Comparison of ENCODE assay signal across 8 cellular contexts in the genomic region with DNA sequence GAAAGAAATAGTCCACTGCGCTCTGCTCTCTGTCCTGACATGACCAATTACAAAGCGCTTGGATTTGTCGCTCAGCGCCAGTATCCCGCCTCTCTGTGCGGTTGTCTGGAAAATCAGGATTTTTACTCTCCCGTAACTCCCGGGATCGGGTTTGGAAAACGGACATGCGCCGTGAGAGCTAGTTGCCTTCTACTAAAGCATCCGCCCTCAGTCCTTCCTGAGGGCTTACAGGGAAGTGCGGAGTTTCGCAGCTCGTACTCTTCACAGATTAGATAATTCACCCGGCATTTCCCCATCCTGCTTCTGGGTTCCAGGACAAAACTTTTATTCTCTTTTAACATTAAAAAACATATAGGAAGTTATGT.
DNase-seq lines count a peak whose midpoint lies in the region; ATAC-seq and TF ChIP-seq lines count a peak whose summit lies in the region.

No MANE protein-coding gene starts in this region.

- CTCF ChIA-PET in AG04449 (lab: Yijun Ruan, JAX): interaction anchor here (1.5 to 5.0 kb wide), 5 partner anchors 7 to 1110 kb away, joined by 4 to 19 read pairs (median 7); no protein-coding TSS in a partner anchor

- no peak for TF ChIP-seq CTCF in AG04449 (IDR thresholded peaks at IDR 0.05; ENCODE audit: insufficient read depth, low read length, missing control alignments)

- peak; percentile 42 for ATAC-seq in GM18873 (IDR thresholded peaks at IDR 0.05; ENCODE audit: low FRiP score, unreplicated experiment)
- peak; percentile 40 for ATAC-seq in HG03159 (IDR thresholded peaks at IDR 0.05; ENCODE audit: unreplicated experiment)

- DNase-seq in AG04449 (ENCODE audit: low read depth, low spot score) (peak; percentile 97), NCI-H2227 treated with DMSO at 0.1 percent for 48 hours (lab: John Stamatoyannopoulos, UW) (peak; percentile 98), cerebellar cortex (ENCODE audit: low spot score) (peak; percentile 99), islet precursor cell (peak; percentile 98)
- peak; percentile 20 to 58 (median 25) for DNase-seq in activated CD4-positive, CD25-positive, alpha-beta regulatory T cell (lab: John Stamatoyannopoulos, UW)
- peak; percentile 66 for DNase-seq in stimulated activated CD4-positive, alpha-beta T cell treated with anti-CD3 and anti-CD28 coated beads, Interleukin-12 subunit alpha, Interleukin-12 subunit beta, amount 100 ng/mL, for 4 hours

- POLR2A ChIA-PET in AG04449 (lab: Yijun Ruan, JAX): interaction anchor here (0.5 to 1.8 kb wide), 13 partner anchors 8 to 1867 kb away, joined by 3 to 8 read pairs (median 3); no protein-coding TSS in a partner anchor

- peak overlapping the region; percentile 91 for H3K4me3 ChIP-seq in AG04449 (ENCODE audit: low read depth, low read length)

Comparison
In these comparisons a context has a peak if more than half of its experiments do, and no peak if none do; other contexts are left out.
1. Peak in every context shown above with its lines: DNase-seq, ATAC-seq and H3K4me3 ChIP-seq.
2. DNase-seq: peak in every context shown above with its lines; median percentile 99 in cerebellar cortex; 98 in NCI-H2227 treated with DMSO at 0.1 percent for 48 hours; 98 in islet precursor cell; 97 in AG04449; 66 in stimulated activated CD4-positive, alpha-beta T cell treated with anti-CD3 and anti-CD28 coated beads, Interleukin-12 subunit alpha, Interleukin-12 subunit beta, amount 100 ng/mL, for 4 hours; 25 in activated CD4-positive, CD25-positive, alpha-beta regulatory T cell.